ENCODE assay signal across 1 cellular context in the genomic region with DNA sequence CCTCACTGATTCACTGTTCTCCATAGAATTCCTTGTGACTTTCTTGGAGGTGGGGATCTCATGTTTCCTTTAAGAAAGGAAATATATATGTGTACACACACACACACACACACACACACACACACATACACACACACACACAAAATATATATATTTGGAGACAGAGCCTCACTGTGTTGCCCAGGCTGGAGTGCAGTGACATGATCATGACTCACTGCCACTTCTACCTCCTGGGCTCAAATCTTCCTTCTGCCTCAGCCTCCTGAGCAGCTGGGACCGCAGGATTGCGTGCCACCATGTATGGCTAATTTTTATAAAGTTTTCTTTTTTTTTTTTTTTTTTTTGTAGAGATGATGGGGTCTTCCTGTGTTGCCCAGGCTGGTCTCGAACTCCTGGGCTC.
TF ChIP-seq lines count a peak whose summit lies in the region.

No MANE protein-coding gene starts in this region.

TF ChIP-seq in WTC11, 78 proteins besides CTCF, POLR2A, EP300 and RAD21 (continued from another document):
- TF ChIP-seq AR (CRISPR knock-in tag; IDR thresholded peaks at IDR 0.05) (no peak), NR2C2 (CRISPR knock-in tag; IDR thresholded peaks at IDR 0.05) (no peak), SP1 (CRISPR knock-in tag; conservative IDR thresholded peaks at IDR 0.05) (no peak), SMAD3 (CRISPR knock-in tag; IDR thresholded peaks at IDR 0.05; ENCODE audit: borderline replicate concordance) (no peak)
- TF ChIP-seq, protein P1, sequence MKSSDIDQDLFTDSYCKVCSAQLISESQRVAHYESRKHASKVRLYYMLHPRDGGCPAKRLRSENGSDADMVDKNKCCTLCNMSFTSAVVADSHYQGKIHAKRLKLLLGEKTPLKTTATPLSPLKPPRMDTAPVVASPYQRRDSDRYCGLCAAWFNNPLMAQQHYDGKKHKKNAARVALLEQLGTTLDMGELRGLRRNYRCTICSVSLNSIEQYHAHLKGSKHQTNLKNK (CRISPR knock-in tag; IDR thresholded peaks at IDR 0.05): no peak
- TF ChIP-seq, protein P2, sequence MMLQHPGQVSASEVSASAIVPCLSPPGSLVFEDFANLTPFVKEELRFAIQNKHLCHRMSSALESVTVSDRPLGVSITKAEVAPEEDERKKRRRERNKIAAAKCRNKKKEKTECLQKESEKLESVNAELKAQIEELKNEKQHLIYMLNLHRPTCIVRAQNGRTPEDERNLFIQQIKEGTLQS (CRISPR knock-in tag; conservative IDR thresholded peaks at IDR 0.05): no peak
